5 cellular contexts compared by ENCODE assay signal in the genomic region with DNA sequence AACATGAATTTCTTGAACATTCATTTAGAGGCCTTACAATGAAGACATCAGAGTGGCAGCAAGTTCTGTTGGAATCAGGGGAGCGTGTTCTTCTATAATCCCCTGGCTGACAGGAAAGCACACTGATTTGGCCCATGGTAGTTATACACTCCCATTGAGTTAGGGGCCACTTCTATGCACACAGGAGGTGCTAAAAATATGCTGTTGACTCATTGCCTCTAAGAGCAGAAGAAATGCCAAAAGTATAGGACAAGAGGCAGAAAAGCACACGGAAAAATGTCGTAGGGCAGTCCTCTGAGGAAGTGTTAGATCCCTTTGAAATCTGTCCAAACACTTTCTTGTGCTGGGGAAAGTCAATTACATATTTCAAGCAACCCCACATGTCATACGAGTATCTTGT. TPM values are rescaled to one million over a fixed set of nuclear protein-coding genes. Genes with fewer than 3 reads are reported as not detected.
"Had no signal": no experiment of that assay in that cellular context is flagged by ENCODE, and none has a peak within 500 bp of the region (broad histone marks: within the 10 kb centered on the region; RNA-seq: fewer than 3 reads in every experiment).

No MANE protein-coding gene starts in this region.

RNA-seq across cellular contexts. Expression of gene FOXD4L6, which starts 49.0 kb away (rescaled TPM):
- total RNA-seq: M059J, PC-9, Right ventricle myocardium inferior, RPMI7951, SK-MEL-5 had no signal
